Comparison of ENCODE assay signal across 1 cellular context in genomic region chr5:151164687-151165392, GRCh38.
A peak's percentile ranks its signal among the peaks of the same experiment; 100 is the strongest.
TF ChIP-seq lines count a peak whose summit lies in the region.

No MANE protein-coding gene starts in this region.

TF ChIP-seq in HEK293, 187 proteins besides CTCF, POLR2A, EP300 and RAD21 (continued from another document):
- TF ChIP-seq ZNF610 (tag by site-specific recombination; IDR thresholded peaks at IDR 0.05; ENCODE audit: borderline replicate concordance) (no peak), ZNF18 (tag by site-specific recombination; IDR thresholded peaks at IDR 0.05) (no peak), SP2 (tag by site-specific recombination; IDR thresholded peaks at IDR 0.05) (no peak), PRDM1 (tag by site-specific recombination; IDR thresholded peaks at IDR 0.05) (peak; percentile 72), ZSCAN5A (tag by site-specific recombination; IDR thresholded peaks at IDR 0.05) (no peak), MYNN (tag by site-specific recombination; IDR thresholded peaks at IDR 0.05; ENCODE audit: borderline replicate concordance) (no peak), SP7 (tag by site-specific recombination; IDR thresholded peaks at IDR 0.05) (peak; percentile 33; the same call in 1 of the 2 replicates), PRDM2 (tag by site-specific recombination; IDR thresholded peaks at IDR 0.05; ENCODE audit: borderline replicate concordance) (no peak), ZNF660 (tag by site-specific recombination; IDR thresholded peaks at IDR 0.05) (peak; percentile 56; the same call in 1 of the 2 replicates), ZNF37A (tag by site-specific recombination; IDR thresholded peaks at IDR 0.05) (no peak), ZNF785 (tag by site-specific recombination; IDR thresholded peaks at IDR 0.05) (no peak), ZNF416 (tag by site-specific recombination; IDR thresholded peaks at IDR 0.05) (no peak), HIC1 (tag by site-specific recombination; IDR thresholded peaks at IDR 0.05) (no peak), ZNF138 (tag by site-specific recombination; IDR thresholded peaks at IDR 0.05; ENCODE audit: borderline replicate concordance) (no peak), ZNF530 (tag by site-specific recombination; IDR thresholded peaks at IDR 0.05; ENCODE audit: low read depth) (no peak), SCRT2 (tag by site-specific recombination; IDR thresholded peaks at IDR 0.05) (peak; percentile 89), ZSCAN4 (tag by site-specific recombination; IDR thresholded peaks at IDR 0.05) (no peak), ZNF426 (tag by site-specific recombination; IDR thresholded peaks at IDR 0.05) (no peak), SCRT1 (tag by site-specific recombination; IDR thresholded peaks at IDR 0.05; ENCODE audit: borderline replicate concordance) (no peak), ZIC2 (tag by site-specific recombination; IDR thresholded peaks at IDR 0.05) (no peak), ZNF24 (tag by site-specific recombination; IDR thresholded peaks at IDR 0.05) (no peak), ZNF121 (tag by site-specific recombination; IDR thresholded peaks at IDR 0.05) (no peak), ZBTB21 (tag by site-specific recombination; IDR thresholded peaks at IDR 0.05) (no peak), ZNF48 (tag by site-specific recombination; IDR thresholded peaks at IDR 0.05) (no peak), ZNF585B (tag by site-specific recombination; IDR thresholded peaks at IDR 0.05) (no peak)
